ENCODE assay signal across 8 cellular contexts in genomic region chrX:11111038-11111851, GRCh38.
DNase-seq lines count a peak whose midpoint lies in the region; ATAC-seq lines count a peak whose summit lies in the region.

Gene HCCS (plus strand): TSS chrX:11111332. CDS start chrX:11112061, 729 bp downstream.

- DNase-seq in COLO668 (lab: John Stamatoyannopoulos, UW; ENCODE audit: unreplicated experiment) = peak; percentile 89
- peak; percentile 84 for DNase-seq in HK-2 (ENCODE audit: unreplicated experiment)
- DNase-seq in NK-92 treated with Interleukin-12 subunit alpha and Interleukin-12 subunit beta, amount 100 ng/mL, for 24 hours (lab: John Stamatoyannopoulos, UW) = peak; percentile 74
- peak; percentile 88 for DNase-seq in activated CD8-positive, alpha-beta memory T cell treated with anti-CD3 and anti-CD28 coated beads for 24 hours
- peak; percentile 73 for DNase-seq in effector CD4-positive, alpha-beta T cell
- peak; percentile 81 for DNase-seq in medulla oblongata (ENCODE audit: extremely low spot score)
- peak; percentile 67 for DNase-seq in stimulated activated CD8-positive, alpha-beta memory T cell treated with anti-CD3 and anti-CD28 coated beads, Interleukin-12 subunit alpha, Interleukin-12 subunit beta, amount 100 ng/mL, for 1 hour (ENCODE audit: low read depth)

- ATAC-seq in GM19455 (IDR thresholded peaks at IDR 0.05; ENCODE audit: unreplicated experiment) = peak; percentile 94

Comparison
In these comparisons a context has a peak if more than half of its experiments do, and no peak if none do; other contexts are left out.
1. Peak in every context shown above with its lines: DNase-seq and ATAC-seq.